ENCODE assay signal across 28 cellular contexts in genomic region chr2:54373855-54374254, GRCh38.
"Had no signal": no experiment of that assay in that cellular context is flagged by ENCODE, and none has a peak within 500 bp of the region (broad histone marks: within the 10 kb centered on the region; RNA-seq: fewer than 3 reads in every experiment).

No MANE protein-coding gene starts in this region.

- H3K4me1 Mint-ChIP-seq: activated B cell treated with CpG ODN at 0.5 μM for 24 hours; activated T-helper 17 cell treated with anti-CD3 and anti-CD28 coated beads, Interleukin-2, amount 50 U/mL, for 72 hours; T-helper 17 cell had no signal

- H3K36me3 ChIP-seq: colonic mucosa, WERI-Rb-1 had no signal

- H3K9me3 ChIP-seq: body of pancreas, colonic mucosa had no signal

- H3K27me3 ChIP-seq: body of pancreas, colonic mucosa had no signal

- H3K4me1 ChIP-seq: body of pancreas, colonic mucosa had no signal

- H3K36me3 Mint-ChIP-seq: activated naive CD8-positive, alpha-beta T cell had no signal

- H3K4me3 Mint-ChIP-seq: activated B cell treated with CpG ODN at 0.5 μM for 24 hours; activated CD8-positive, alpha-beta T cell treated with anti-CD3 and anti-CD28 coated beads for 36 hours; activated naive CD8-positive, alpha-beta T cell; activated T-cell treated with anti-CD3 and anti-CD28 coated beads, Interleukin-2, amount 50 U/mL, for 4 hours; activated T-helper 17 cell treated with anti-CD3 and anti-CD28 coated beads, Interleukin-2, amount 50 U/mL, for 72 hours; T-helper 17 cell; T-helper 2 cell treated with Interferon-gamma antibody and Interleukin-4, amounts not matched to agents 5 μg/mL and 100 μg/mL, for 36 hours had no signal

- H3K4me3 ChIP-seq: body of pancreas, colonic mucosa had no signal

- H3K9me3 Mint-ChIP-seq: activated T-helper 17 cell treated with anti-CD3 and anti-CD28 coated beads, Interleukin-2, amount 50 U/mL, for 72 hours; T-helper 2 cell treated with Interferon-gamma antibody and Interleukin-4, amounts not matched to agents 5 μg/mL and 100 μg/mL, for 36 hours had no signal

- H3K27ac ChIP-seq: body of pancreas, colonic mucosa, epithelial cell of prostate, WERI-Rb-1 had no signal

- H3K27ac Mint-ChIP-seq: activated B cell treated with CpG ODN at 0.5 μM for 24 hours; activated CD8-positive, alpha-beta T cell treated with anti-CD3 and anti-CD28 coated beads for 36 hours; activated naive CD8-positive, alpha-beta T cell; activated T-helper 17 cell treated with anti-CD3 and anti-CD28 coated beads, Interleukin-2, amount 50 U/mL, for 72 hours; T-helper 17 cell; T-helper 2 cell treated with Interferon-gamma antibody and Interleukin-4, amounts not matched to agents 5 μg/mL and 100 μg/mL, for 36 hours had no signal

- DNase-seq: activated B cell treated with CpG ODN at 0.5 μM for 24 hours; activated CD4-positive, alpha-beta T cell treated with anti-CD3 and anti-CD28 coated beads for 48 hours; activated CD4-positive, alpha-beta T cell treated with anti-CD3 and anti-CD28 coated beads, Interleukin-2, amount 50 U/mL, for 1 hour; activated CD4-positive, alpha-beta T cell treated with anti-CD3 and anti-CD28 coated beads, Interleukin-2, amount 50 U/mL, for 48 hours; activated CD8-positive, alpha-beta memory T cell treated with anti-CD3 and anti-CD28 coated beads for 24 hours; activated CD8-positive, alpha-beta T cell treated with anti-CD3 and anti-CD28 coated beads for 36 hours; activated effector memory CD4-positive, alpha-beta T cell treated with Interleukin-2 at 50 U/mL for 16 hours; activated gamma-delta T cell treated with Interleukin-2 at 50 U/mL for 16 hours; activated naive CD4-positive, alpha-beta T cell treated with anti-CD3 and anti-CD28 coated beads, Interleukin-2, amount 50 U/mL, for 16 hours; activated naive CD4-positive, alpha-beta T cell treated with Interleukin-2 at 50 U/mL for 16 hours; activated T-cell treated with anti-CD3 and anti-CD28 coated beads, Interleukin-2, amount 50 U/mL, for 4 hours; amniotic stem cell; anterior cingulate cortex; body of pancreas; central memory CD4-positive, alpha-beta T cell; cerebellar nuclear complex; colonic mucosa; effector CD8-positive, alpha-beta T cell; foreskin fibroblast; T-helper 1 cell; T-helper 17 cell; T1000; WERI-Rb-1 had no signal

- ATAC-seq: activated CD4-positive, CD25-positive, alpha-beta regulatory T cell treated with anti-CD3 and anti-CD28 coated beads, Interleukin-2, amount 50 U/mL, for 24 hours; activated CD8-positive, alpha-beta T cell treated with anti-CD3 and anti-CD28 coated beads for 36 hours; activated T-cell treated with anti-CD3 and anti-CD28 coated beads, Interleukin-2, amount 50 U/mL, for 4 hours; activated T-helper 17 cell treated with anti-CD3 and anti-CD28 coated beads, Interleukin-2, amount 50 U/mL, for 72 hours; body of pancreas; T-helper 17 cell had no signal

- H3K27me3 Mint-ChIP-seq: activated CD8-positive, alpha-beta T cell treated with anti-CD3 and anti-CD28 coated beads for 36 hours had no signal
